11 cellular contexts compared by ENCODE assay signal in genomic region chr2:120935339-120936313, GRCh38.
DNase-seq lines count a peak whose midpoint lies in the region; ATAC-seq and TF ChIP-seq lines count a peak whose summit lies in the region.
"Had no signal": no experiment of that assay in that cellular context is flagged by ENCODE, and none has a peak within 500 bp of the region (broad histone marks: within the 10 kb centered on the region; RNA-seq: fewer than 3 reads in every experiment).

No MANE protein-coding gene starts in this region.

- TF ChIP-seq CTCF in 22Rv1 (IDR thresholded peaks at IDR 0.05) (no peak), coronary artery (IDR thresholded peaks at IDR 0.05) (no peak), lower leg skin (IDR thresholded peaks at IDR 0.05) (no peak), GM23338 (conservative IDR thresholded peaks at IDR 0.05; ENCODE audit: low read depth in 2 of 2) (no peak)

- H3K36me3 ChIP-seq in GM23338 (ENCODE audit: insufficient read depth), result no peaks in the 10 kb centered on the region
- H3K36me3 ChIP-seq: BE2C had no signal

- no peak overlapping the region for H3K4me2 ChIP-seq in GM23338

- no peaks in the 10 kb centered on the region for H3K27me3 ChIP-seq in GM23338 (ENCODE audit: insufficient read depth)
- H3K27me3 ChIP-seq: BE2C had no signal

- DNase-seq in HuH-7 (ENCODE audit: low spot score) (peak; percentile 76), coronary artery (ENCODE audit: low spot score) (no peak), myocyte (ENCODE audit: low read depth) (peak; percentile 58), lower leg skin (ENCODE audit: low spot score in 2 of 2) (no peak), GM23338 (ENCODE audit: low spot score) (no peak), globus pallidus (ENCODE audit: low spot score) (no peak)
- no peak for DNase-seq in activated T-cell treated with anti-CD3 and anti-CD28 coated beads, Interleukin-2, amount 50 U/mL, for 4 hours
- DNase-seq: BE2C; central memory CD4-positive, alpha-beta T cell; immature natural killer cell had no signal

- H2AFZ ChIP-seq in GM23338, result no peak overlapping the region

- no peak for ATAC-seq in activated T-cell treated with anti-CD3 and anti-CD28 coated beads, Interleukin-2, amount 50 U/mL, for 4 hours
- no peak for ATAC-seq in GM23338

- intact Hi-C loops in lower leg skin (cut with DNase I; ENCODE audit: low total_unique reads), result no loop called here

- H3K4me3 Mint-ChIP-seq in activated T-cell treated with anti-CD3 and anti-CD28 coated beads, Interleukin-2, amount 50 U/mL, for 4 hours, result no peak overlapping the region
- H3K4me3 Mint-ChIP-seq in GM23338, result no peak overlapping the region
- H3K4me3 Mint-ChIP-seq: immature natural killer cell had no signal

- peak overlapping the region; percentile 57 for H3K27ac ChIP-seq in 22Rv1
- H3K27ac ChIP-seq in coronary artery, result peak overlapping the region; percentile 54 to 85
- no peak overlapping the region for H3K27ac ChIP-seq in GM23338 (ENCODE audit: low read depth)

- H3K36me3 Mint-ChIP-seq in activated T-cell treated with anti-CD3 and anti-CD28 coated beads, Interleukin-2, amount 50 U/mL, for 4 hours (ENCODE audit: insufficient read depth), result no peaks in the 10 kb centered on the region
- peaks cover 19% of the 10 kb centered on the region for H3K36me3 Mint-ChIP-seq in GM23338 (ENCODE audit: low read depth)
- H3K36me3 Mint-ChIP-seq: immature natural killer cell had no signal

- no peak overlapping the region for H3K27ac Mint-ChIP-seq in GM23338
- H3K27ac Mint-ChIP-seq: immature natural killer cell had no signal

- H3K4me1 ChIP-seq in GM23338 (ENCODE audit: insufficient read depth), result peaks cover 13% of the 10 kb centered on the region

- H3K4me1 Mint-ChIP-seq in activated T-cell treated with anti-CD3 and anti-CD28 coated beads, Interleukin-2, amount 50 U/mL, for 4 hours (ENCODE audit: low read depth), result no peaks in the 10 kb centered on the region
- peaks cover 40% of the 10 kb centered on the region for H3K4me1 Mint-ChIP-seq in GM23338
- H3K4me1 Mint-ChIP-seq: immature natural killer cell had no signal

- H3K9me2 ChIP-seq in GM23338 (ENCODE audit: insufficient read depth), result no peaks in the 10 kb centered on the region

- H3K27me3 Mint-ChIP-seq in activated T-cell treated with anti-CD3 and anti-CD28 coated beads, Interleukin-2, amount 50 U/mL, for 4 hours (ENCODE audit: low read depth), result no peaks in the 10 kb centered on the region
- peaks cover 9% of the 10 kb centered on the region for H3K27me3 Mint-ChIP-seq in GM23338 (ENCODE audit: insufficient read depth, low read depth, poor library complexity)

- H3K4me3 ChIP-seq in coronary artery (no peak overlapping the region), lower leg skin (ENCODE audit: low read depth, poor library complexity, severe bottlenecking) (no peak overlapping the region), GM23338 (no peak overlapping the region)

- H3K79me2 ChIP-seq in GM23338 (replicated peaks; ENCODE audit: insufficient read depth), result peaks cover 40% of the 10 kb centered on the region

- H3F3A ChIP-seq in GM23338 (replicated peaks; ENCODE audit: low read depth), result no peaks in the 10 kb centered on the region; the same call in 1 of the 2 replicates

- H4K20me1 ChIP-seq in GM23338 (replicated peaks; ENCODE audit: insufficient read depth), result peaks cover 37% of the 10 kb centered on the region

- H3K9me3 Mint-ChIP-seq in activated T-cell treated with anti-CD3 and anti-CD28 coated beads, Interleukin-2, amount 50 U/mL, for 4 hours, result no peaks in the 10 kb centered on the region
- no peaks in the 10 kb centered on the region; the same call in 2 of the 3 replicates for H3K9me3 Mint-ChIP-seq in GM23338
- H3K9me3 Mint-ChIP-seq: immature natural killer cell had no signal

- no peak for TF ChIP-seq POLR2A in lower leg skin (IDR thresholded peaks at IDR 0.05)

- WGBS in lower leg skin, 2 donors, result 59 to 82% methylated on average over 26 of the region's 26 CpGs

TF ChIP-seq in GM23338, 12 proteins besides CTCF, POLR2A, EP300 and RAD21:
- TF ChIP-seq, protein P1, sequence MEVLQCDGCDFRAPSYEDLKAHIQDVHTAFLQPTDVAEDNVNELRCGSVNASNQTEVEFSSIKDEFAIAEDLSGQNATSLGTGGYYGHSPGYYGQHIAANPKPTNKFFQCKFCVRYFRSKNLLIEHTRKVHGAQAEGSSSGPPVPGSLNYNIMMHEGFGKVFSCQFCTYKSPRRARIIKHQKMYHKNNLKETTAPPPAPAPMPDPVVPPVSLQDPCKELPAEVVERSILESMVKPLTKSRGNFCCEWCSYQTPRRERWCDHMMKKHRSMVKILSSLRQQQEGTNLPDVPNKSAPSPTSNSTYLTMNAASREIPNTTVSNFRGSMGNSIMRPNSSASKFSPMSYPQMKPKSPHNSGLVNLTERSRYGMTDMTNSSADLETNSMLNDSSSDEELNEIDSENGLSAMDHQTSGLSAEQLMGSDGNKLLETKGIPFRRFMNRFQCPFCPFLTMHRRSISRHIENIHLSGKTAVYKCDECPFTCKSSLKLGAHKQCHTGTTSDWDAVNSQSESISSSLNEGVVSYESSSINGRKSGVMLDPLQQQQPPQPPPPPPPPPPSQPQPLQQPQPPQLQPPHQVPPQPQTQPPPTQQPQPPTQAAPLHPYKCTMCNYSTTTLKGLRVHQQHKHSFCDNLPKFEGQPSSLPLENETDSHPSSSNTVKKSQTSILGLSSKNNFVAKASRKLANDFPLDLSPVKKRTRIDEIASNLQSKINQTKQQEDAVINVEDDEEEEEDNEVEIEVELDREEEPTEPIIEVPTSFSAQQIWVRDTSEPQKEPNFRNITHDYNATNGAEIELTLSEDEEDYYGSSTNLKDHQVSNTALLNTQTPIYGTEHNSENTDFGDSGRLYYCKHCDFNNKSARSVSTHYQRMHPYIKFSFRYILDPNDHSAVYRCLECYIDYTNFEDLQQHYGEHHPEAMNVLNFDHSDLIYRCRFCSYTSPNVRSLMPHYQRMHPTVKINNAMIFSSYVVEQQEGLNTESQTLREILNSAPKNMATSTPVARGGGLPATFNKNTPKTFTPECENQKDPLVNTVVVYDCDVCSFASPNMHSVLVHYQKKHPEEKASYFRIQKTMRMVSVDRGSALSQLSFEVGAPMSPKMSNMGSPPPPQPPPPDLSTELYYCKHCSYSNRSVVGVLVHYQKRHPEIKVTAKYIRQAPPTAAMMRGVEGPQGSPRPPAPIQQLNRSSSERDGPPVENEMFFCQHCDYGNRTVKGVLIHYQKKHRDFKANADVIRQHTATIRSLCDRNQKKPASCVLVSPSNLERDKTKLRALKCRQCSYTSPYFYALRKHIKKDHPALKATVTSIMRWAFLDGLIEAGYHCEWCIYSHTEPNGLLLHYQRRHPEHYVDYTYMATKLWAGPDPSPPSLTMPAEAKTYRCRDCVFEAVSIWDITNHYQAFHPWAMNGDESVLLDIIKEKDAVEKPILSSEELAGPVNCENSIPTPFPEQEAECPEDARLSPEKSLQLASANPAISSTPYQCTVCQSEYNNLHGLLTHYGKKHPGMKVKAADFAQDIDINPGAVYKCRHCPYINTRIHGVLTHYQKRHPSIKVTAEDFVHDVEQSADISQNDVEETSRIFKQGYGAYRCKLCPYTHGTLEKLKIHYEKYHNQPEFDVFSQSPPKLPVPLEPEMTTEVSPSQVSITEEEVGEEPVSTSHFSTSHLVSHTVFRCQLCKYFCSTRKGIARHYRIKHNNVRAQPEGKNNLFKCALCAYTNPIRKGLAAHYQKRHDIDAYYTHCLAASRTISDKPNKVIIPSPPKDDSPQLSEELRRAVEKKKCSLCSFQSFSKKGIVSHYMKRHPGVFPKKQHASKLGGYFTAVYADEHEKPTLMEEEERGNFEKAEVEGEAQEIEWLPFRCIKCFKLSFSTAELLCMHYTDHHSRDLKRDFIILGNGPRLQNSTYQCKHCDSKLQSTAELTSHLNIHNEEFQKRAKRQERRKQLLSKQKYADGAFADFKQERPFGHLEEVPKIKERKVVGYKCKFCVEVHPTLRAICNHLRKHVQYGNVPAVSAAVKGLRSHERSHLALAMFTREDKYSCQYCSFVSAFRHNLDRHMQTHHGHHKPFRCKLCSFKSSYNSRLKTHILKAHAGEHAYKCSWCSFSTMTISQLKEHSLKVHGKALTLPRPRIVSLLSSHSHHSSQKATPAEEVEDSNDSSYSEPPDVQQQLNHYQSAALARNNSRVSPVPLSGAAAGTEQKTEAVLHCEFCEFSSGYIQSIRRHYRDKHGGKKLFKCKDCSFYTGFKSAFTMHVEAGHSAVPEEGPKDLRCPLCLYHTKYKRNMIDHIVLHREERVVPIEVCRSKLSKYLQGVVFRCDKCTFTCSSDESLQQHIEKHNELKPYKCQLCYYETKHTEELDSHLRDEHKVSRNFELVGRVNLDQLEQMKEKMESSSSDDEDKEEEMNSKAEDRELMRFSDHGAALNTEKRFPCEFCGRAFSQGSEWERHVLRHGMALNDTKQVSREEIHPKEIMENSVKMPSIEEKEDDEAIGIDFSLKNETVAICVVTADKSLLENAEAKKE (CRISPR knock-in tag; IDR thresholded peaks at IDR 0.05), result no peak
- TF ChIP-seq NANOG (IDR thresholded peaks at IDR 0.05; ENCODE audit: borderline replicate concordance) (no peak), JUNB (IDR thresholded peaks at IDR 0.05; ENCODE audit: unreplicated experiment) (no peak), EZH2phosphoT487 (IDR thresholded peaks at IDR 0.05; ENCODE audit: unreplicated experiment) (no peak), EZH2 (IDR thresholded peaks at IDR 0.05; ENCODE audit: low read depth, unreplicated experiment) (no peak), ZNF331 (CRISPR knock-in tag; IDR thresholded peaks at IDR 0.05; ENCODE audit: low read depth) (no peak), CREB1 (CRISPR knock-in tag; IDR thresholded peaks at IDR 0.05; ENCODE audit: low read depth) (no peak), ZNF114 (CRISPR knock-in tag; IDR thresholded peaks at IDR 0.05) (no peak), STAT1 (IDR thresholded peaks at IDR 0.05; ENCODE audit: unreplicated experiment) (no peak)
- TF ChIP-seq, protein P2, sequence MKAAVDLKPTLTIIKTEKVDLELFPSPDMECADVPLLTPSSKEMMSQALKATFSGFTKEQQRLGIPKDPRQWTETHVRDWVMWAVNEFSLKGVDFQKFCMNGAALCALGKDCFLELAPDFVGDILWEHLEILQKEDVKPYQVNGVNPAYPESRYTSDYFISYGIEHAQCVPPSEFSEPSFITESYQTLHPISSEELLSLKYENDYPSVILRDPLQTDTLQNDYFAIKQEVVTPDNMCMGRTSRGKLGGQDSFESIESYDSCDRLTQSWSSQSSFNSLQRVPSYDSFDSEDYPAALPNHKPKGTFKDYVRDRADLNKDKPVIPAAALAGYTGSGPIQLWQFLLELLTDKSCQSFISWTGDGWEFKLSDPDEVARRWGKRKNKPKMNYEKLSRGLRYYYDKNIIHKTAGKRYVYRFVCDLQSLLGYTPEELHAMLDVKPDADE (IDR thresholded peaks at IDR 0.05), result no peak

Comparison
In these comparisons a context has a peak if more than half of its experiments do, and no peak if none do; other contexts are left out.
1. DNase-seq: peak in HuH-7 (single experiment) and myocyte (single experiment); none in coronary artery (single experiment), activated T-cell treated with anti-CD3 and anti-CD28 coated beads, Interleukin-2, amount 50 U/mL, for 4 hours (single experiment), lower leg skin (0 of 2), GM23338 (single experiment) and globus pallidus (single experiment).